ENCODE assay signal across 18 cellular contexts in the genomic region with DNA sequence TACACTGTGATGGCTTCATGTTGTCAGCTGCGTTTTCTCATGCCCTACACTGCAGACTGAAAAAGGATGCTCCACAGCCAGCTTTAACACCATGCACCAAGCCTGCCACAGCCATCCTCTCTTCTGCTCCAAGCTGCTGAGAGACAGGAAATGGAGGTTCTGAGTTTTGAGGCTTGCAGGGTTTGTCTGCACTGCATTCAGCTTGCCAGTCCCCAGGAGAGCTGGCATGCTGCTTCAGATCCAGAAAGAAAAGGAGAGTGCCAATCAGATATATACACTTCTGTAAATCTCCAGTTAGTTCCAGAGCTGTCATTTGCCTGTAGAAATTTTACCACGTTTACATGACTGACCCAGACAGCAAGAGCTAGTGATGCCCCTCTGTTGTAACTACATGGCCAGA.
"Had no signal": no experiment of that assay in that cellular context is flagged by ENCODE, and none has a peak within 500 bp of the region (broad histone marks: within the 10 kb centered on the region; RNA-seq: fewer than 3 reads in every experiment).

No MANE protein-coding gene starts in this region.

- ATAC-seq: body of pancreas; left ventricle myocardium superior; mucosa of descending colon; stimulated activated naive CD8-positive, alpha-beta T cell treated with anti-CD3 and anti-CD28 coated beads, Interleukin-15, Interleukin-2, amounts not matched to agents 100 U/mL and 50 U/mL, for 24 hours had no signal

- H3K27me3 Mint-ChIP-seq: activated CD4-positive, alpha-beta memory T cell treated with anti-CD3 and anti-CD28 coated beads for 36 hours; activated naive CD8-positive, alpha-beta T cell treated with anti-CD3 and anti-CD28 coated beads for 36 hours had no signal

- DNase-seq: activated CD4-positive, alpha-beta memory T cell treated with anti-CD3 and anti-CD28 coated beads for 36 hours; activated naive CD8-positive, alpha-beta T cell treated with anti-CD3 and anti-CD28 coated beads for 36 hours; activated T-cell treated with anti-CD3 and anti-CD28 coated beads for 4 hours; amygdala; body of pancreas; central memory CD4-positive, alpha-beta T cell; erythroblast; left ventricle myocardium superior; mucosa of descending colon; naive B cell; posterior cingulate gyrus; stimulated activated naive CD8-positive, alpha-beta T cell treated with anti-CD3 and anti-CD28 coated beads, Interleukin-15, Interleukin-2, amounts not matched to agents 100 U/mL and 50 U/mL, for 24 hours; SW 1271; T-helper 2 cell had no signal

- H3K27me3 ChIP-seq: body of pancreas, right atrium auricular region, tibial nerve had no signal

- H3K4me1 Mint-ChIP-seq: activated naive CD8-positive, alpha-beta T cell treated with anti-CD3 and anti-CD28 coated beads for 36 hours; memory B cell; naive B cell had no signal

- H3K36me3 ChIP-seq: right atrium auricular region, tibial nerve had no signal

- H3K9me3 ChIP-seq: body of pancreas, mucosa of descending colon, right atrium auricular region, tibial nerve had no signal

- H3K36me3 Mint-ChIP-seq: activated CD4-positive, alpha-beta memory T cell treated with anti-CD3 and anti-CD28 coated beads for 36 hours; activated naive CD8-positive, alpha-beta T cell treated with anti-CD3 and anti-CD28 coated beads for 36 hours; memory B cell; naive B cell had no signal

- H3K4me3 Mint-ChIP-seq: activated CD4-positive, alpha-beta memory T cell treated with anti-CD3 and anti-CD28 coated beads for 36 hours; activated naive CD8-positive, alpha-beta T cell treated with anti-CD3 and anti-CD28 coated beads for 36 hours; memory B cell; naive B cell had no signal

- H3K4me3 ChIP-seq: body of pancreas, coronary artery, mucosa of descending colon, right atrium auricular region, tibial nerve had no signal

- H3K27ac Mint-ChIP-seq: activated CD4-positive, alpha-beta memory T cell treated with anti-CD3 and anti-CD28 coated beads for 36 hours; activated naive CD8-positive, alpha-beta T cell treated with anti-CD3 and anti-CD28 coated beads for 36 hours; memory B cell; naive B cell had no signal

- H3K27ac ChIP-seq: body of pancreas, coronary artery, right atrium auricular region, tibial nerve had no signal

- H3K4me1 ChIP-seq: body of pancreas, right atrium auricular region, tibial nerve had no signal
